7 cellular contexts compared by ENCODE assay signal in the genomic region with DNA sequence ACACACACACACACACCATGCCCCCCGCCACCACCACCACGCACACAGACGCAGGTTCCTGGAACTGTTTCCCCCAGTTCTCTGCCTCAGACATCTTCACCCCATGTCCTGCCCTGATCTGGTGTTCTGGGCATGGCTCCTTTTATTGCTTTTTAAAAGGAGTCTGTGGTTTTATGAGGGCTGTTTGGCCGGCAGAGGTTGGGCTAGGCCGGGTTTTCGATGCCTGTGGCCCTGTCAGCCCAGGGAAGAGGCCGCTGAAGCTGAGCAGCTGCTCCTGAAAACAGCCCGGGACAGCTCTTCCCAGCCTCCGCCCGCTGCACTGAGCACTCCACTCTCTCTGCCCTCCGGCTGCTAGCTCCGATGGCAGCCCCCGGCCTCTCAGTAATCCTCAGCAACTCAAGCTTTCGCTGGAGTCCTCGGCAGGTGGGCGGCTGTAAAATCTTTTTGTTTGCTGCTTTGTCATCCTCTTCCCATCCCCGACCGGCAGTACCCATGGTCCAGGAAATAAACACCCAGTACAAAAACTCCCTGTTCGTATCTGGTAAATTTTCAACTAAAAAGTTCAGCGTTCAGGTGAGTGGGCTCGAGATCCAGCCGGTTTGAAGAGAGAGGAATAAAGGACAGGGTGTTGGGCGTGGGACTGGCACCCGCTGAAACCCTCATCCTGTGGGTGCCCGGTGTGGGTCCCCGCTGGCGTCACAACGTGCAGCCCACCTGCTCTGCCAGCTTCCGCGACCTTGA.
A peak's percentile ranks its signal among the peaks of the same experiment; 100 is the strongest.
DNase-seq lines count a peak whose midpoint lies in the region; ATAC-seq and TF ChIP-seq lines count a peak whose summit lies in the region.

No MANE protein-coding gene starts in this region.

- no peaks in the 10 kb centered on the region for H3K9me3 ChIP-seq in MG63
- H3K9me3 ChIP-seq in lung (ENCODE audit: control insufficient read depth in 2 of 2, insufficient read depth in 1 of 2, low read length in 1 of 2): peaks cover 0 to under 1% of the 10 kb centered on the region in 2 donors
- H3K9me3 ChIP-seq in upper lobe of right lung: no peaks in the 10 kb centered on the region
- H3K9me3 ChIP-seq in MM.1S (replicated peaks; ENCODE audit: insufficient read depth, low read length): no peaks in the 10 kb centered on the region

- TF ChIP-seq CTCF in lung (IDR thresholded peaks at IDR 0.05; ENCODE audit: control extremely low read depth, extremely low read depth): no peak
- TF ChIP-seq CTCF in upper lobe of right lung (IDR thresholded peaks at IDR 0.05): no peak
- no peak for TF ChIP-seq CTCF in MM.1S (IDR thresholded peaks at IDR 0.05; ENCODE audit: low read length)

- 50 to 58% methylated on average over 30 of the region's 30 CpGs for WGBS in lung, 2 donors

- H3K4me3 ChIP-seq in MG63 (no peak overlapping the region), lung (no peak overlapping the region), upper lobe of right lung (no peak overlapping the region), MM.1S (ENCODE audit: low read length) (no peak overlapping the region)

- ATAC-seq in lung (ENCODE audit: insufficient read depth, low FRiP score): peak; percentile 36
- peak; percentile 57 for ATAC-seq in upper lobe of right lung
- ATAC-seq in GM18498 (IDR thresholded peaks at IDR 0.05; ENCODE audit: unreplicated experiment): no peak

- H3K9me2 ChIP-seq in MM.1S (replicated peaks; ENCODE audit: insufficient read depth, low read length): no peaks in the 10 kb centered on the region

- H3K36me3 ChIP-seq in MG63: no peaks in the 10 kb centered on the region
- H3K36me3 ChIP-seq in lung (ENCODE audit: control insufficient read depth in 2 of 2, insufficient read depth in 2 of 2, low read length in 2 of 2): no peaks in the 10 kb centered on the region
- no peaks in the 10 kb centered on the region for H3K36me3 ChIP-seq in upper lobe of right lung
- no peaks in the 10 kb centered on the region for H3K36me3 ChIP-seq in MM.1S (replicated peaks; ENCODE audit: insufficient read depth, low read length)

- H3K27ac ChIP-seq in cingulate gyrus (ENCODE audit: low read depth, low read length): peak overlapping the region; percentile 56
- H3K27ac ChIP-seq in lung (ENCODE audit: low read depth in 1 of 2, low read length in 1 of 2): peak overlapping the region in 1 of 2 donors; percentile 80
- peak overlapping the region; percentile 30 for H3K27ac ChIP-seq in upper lobe of right lung
- H3K27ac ChIP-seq in MM.1S (ENCODE audit: low read length): no peak overlapping the region

- no peaks in the 10 kb centered on the region for H4K20me1 ChIP-seq in MM.1S (ENCODE audit: insufficient read depth, low read length)

- no peak overlapping the region for H2AFZ ChIP-seq in MM.1S (ENCODE audit: low read length)

- H3K27me3 ChIP-seq in MG63 (no peaks in the 10 kb centered on the region), lung (ENCODE audit: control insufficient read depth, insufficient read depth) (no peaks in the 10 kb centered on the region), upper lobe of right lung (no peaks in the 10 kb centered on the region), MM.1S (replicated peaks; ENCODE audit: insufficient read depth, low read length) (no peaks in the 10 kb centered on the region)

- H3K9ac ChIP-seq in MM.1S (ENCODE audit: low read length): no peak overlapping the region

- DNase-seq in MG63: peak; percentile 57
- peak; percentile 35 for DNase-seq in lung (ENCODE audit: low spot score)
- DNase-seq in upper lobe of right lung: no peak
- no peak for DNase-seq in superior temporal gyrus (ENCODE audit: extremely low spot score)
- no peak for DNase-seq in MM.1S

- intact Hi-C loops in upper lobe of right lung (cut with DNase I): no loop called here

- H3K4me2 ChIP-seq in MM.1S (ENCODE audit: low read depth, low read length): no peak overlapping the region

- H3F3A ChIP-seq in MM.1S (ENCODE audit: insufficient read depth, low read length): no peaks in the 10 kb centered on the region

- H3K4me1 ChIP-seq in lung (ENCODE audit: control insufficient read depth in 2 of 2, insufficient read depth in 2 of 2, low read length in 2 of 2) (peaks cover 0 to 5% of the 10 kb centered on the region in 2 donors), upper lobe of right lung (no peaks in the 10 kb centered on the region), MM.1S (ENCODE audit: low read length) (no peaks in the 10 kb centered on the region)

- H3K79me2 ChIP-seq in MM.1S (ENCODE audit: low read length): no peaks in the 10 kb centered on the region

Comparison
In these comparisons a context has a peak if more than half of its experiments do, and no peak if none do; other contexts are left out.
1. DNase-seq: peak in MG63 (single experiment) and lung (single experiment); none in upper lobe of right lung (single experiment), superior temporal gyrus (single experiment) and MM.1S (single experiment).